Comparison of ENCODE assay signal across 16 cellular contexts in genomic region chr11:100340416-100341323, GRCh38.
DNase-seq lines count a peak whose midpoint lies in the region; ATAC-seq, FAIRE-seq and TF ChIP-seq lines count a peak whose summit lies in the region.
"Had no signal": no experiment of that assay in that cellular context is flagged by ENCODE, and none has a peak within 500 bp of the region (broad histone marks: within the 10 kb centered on the region; RNA-seq: fewer than 3 reads in every experiment).

No MANE protein-coding gene starts in this region.

- peak overlapping the region in 1 of 4 donors; percentile 27 for H3K4me3 ChIP-seq in pancreas
- no peak overlapping the region for H3K4me3 ChIP-seq in CD8-positive, alpha-beta memory T cell (ENCODE audit: low read length)

- POLR2A ChIA-PET in WTC11 (lab: Charles Lee): no interaction called here
- POLR2A ChIA-PET in CD8-positive, alpha-beta memory T cell (lab: Charles Lee): no interaction called here

- H3K36me3 ChIP-seq in pancreas: no peaks in the 10 kb centered on the region
- no peaks in the 10 kb centered on the region for H3K36me3 ChIP-seq in CD8-positive, alpha-beta memory T cell (ENCODE audit: insufficient read depth, low read length)

- no peaks in the 10 kb centered on the region for H3K27me3 Mint-ChIP-seq in WTC11 (ENCODE audit: low read depth)
- no peaks in the 10 kb centered on the region for H3K27me3 Mint-ChIP-seq in CD8-positive, alpha-beta memory T cell
- no peaks in the 10 kb centered on the region for H3K27me3 Mint-ChIP-seq in stimulated activated naive B cell treated with anti-CD40 and anti-IgM and Interleukin-4, amounts not matched to agents 10 μg/mL and 1 μg/mL and 100 μg/mL, for 72 hours
- H3K27me3 Mint-ChIP-seq: activated B cell treated with CpG ODN at 0.5 μM for 24 hours; activated T-helper 17 cell treated with anti-CD3 and anti-CD28 coated beads, Interleukin-2, amount 50 U/mL, for 72 hours; stimulated activated naive CD8-positive, alpha-beta T cell treated with anti-CD3 and anti-CD28 coated beads, Interleukin-15, Interleukin-2, amounts not matched to agents 100 ng/mL and 50 ng/mL, for 24 hours had no signal

- 19 to 22% methylated on average over 9 of the region's 9 CpGs for WGBS in pancreas, 2 donors

- H3K9me3 ChIP-seq in pancreas: no peaks in the 10 kb centered on the region
- no peaks in the 10 kb centered on the region for H3K9me3 ChIP-seq in CD8-positive, alpha-beta memory T cell (ENCODE audit: low read length)

- H3K27me3 ChIP-seq in pancreas: no peaks in the 10 kb centered on the region
- H3K27me3 ChIP-seq in CD8-positive, alpha-beta memory T cell (ENCODE audit: insufficient read depth, low read length, poor library complexity, severe bottlenecking): no peaks in the 10 kb centered on the region

- H3K27ac ChIP-seq in pancreas: no peak overlapping the region
- no peak overlapping the region for H3K27ac ChIP-seq in CD8-positive, alpha-beta memory T cell (ENCODE audit: low read depth, low read length)

- no peaks in the 10 kb centered on the region for H3K9me3 Mint-ChIP-seq in WTC11
- peaks cover 0 to 11% (median 4%) of the 10 kb centered on the region in 5 donors for H3K9me3 Mint-ChIP-seq in CD8-positive, alpha-beta memory T cell
- H3K9me3 Mint-ChIP-seq in stimulated activated naive B cell treated with anti-CD40 and anti-IgM and Interleukin-4, amounts not matched to agents 10 μg/mL and 1 μg/mL and 100 μg/mL, for 72 hours: peaks cover 0 to 3% of the 10 kb centered on the region in 2 donors

- TF ChIP-seq CTCF in WTC11 (IDR thresholded peaks at IDR 0.05) (no peak), pancreas (IDR thresholded peaks at IDR 0.05) (no peak)

- ATAC-seq in WTC11: peak; percentile 77
- peak in 3 of 4 donors; percentile 69 to 83 (median 72) for ATAC-seq in pancreas
- ATAC-seq in stimulated activated naive B cell treated with anti-CD40 and anti-IgM and Interleukin-4, amounts not matched to agents 10 μg/mL and 1 μg/mL and 100 μg/mL, for 72 hours (replicated peaks): no peak
- ATAC-seq: activated T-helper 17 cell treated with anti-CD3 and anti-CD28 coated beads, Interleukin-2, amount 50 U/mL, for 72 hours had no signal

- peak; percentile 59 for FAIRE-seq in HTR-8/SVneo (lab: Jason Lieb, UNC)
- no peak for FAIRE-seq in pancreas (lab: Jason Lieb, UNC)
- FAIRE-seq: colon had no signal

- peaks cover 14% of the 10 kb centered on the region for H3K4me1 Mint-ChIP-seq in WTC11
- H3K4me1 Mint-ChIP-seq in CD8-positive, alpha-beta memory T cell: no peaks in the 10 kb centered on the region
- H3K4me1 Mint-ChIP-seq in stimulated activated naive B cell treated with anti-CD40 and anti-IgM and Interleukin-4, amounts not matched to agents 10 μg/mL and 1 μg/mL and 100 μg/mL, for 72 hours: no peaks in the 10 kb centered on the region
- H3K4me1 Mint-ChIP-seq: activated B cell treated with CpG ODN at 0.5 μM for 24 hours; activated T-helper 17 cell treated with anti-CD3 and anti-CD28 coated beads, Interleukin-2, amount 50 U/mL, for 72 hours had no signal

- DNase-seq in HTR-8/SVneo (ENCODE audit: insufficient read length, low spot score): no peak
- no peak for DNase-seq in WTC11 (ENCODE audit: low spot score)
- peak; percentile 13 for DNase-seq in iPS-NIHi11 (ENCODE audit: low spot score)
- no peak for DNase-seq in pancreas
- DNase-seq in CD8-positive, alpha-beta memory T cell: no peak
- no peak for DNase-seq in NCI-H774 (lab: John Stamatoyannopoulos, UW)
- no peak for DNase-seq in stimulated activated naive B cell treated with anti-CD40 and anti-IgM and Interleukin-4, amounts not matched to agents 10 μg/mL and 1 μg/mL and 100 μg/mL, for 72 hours
- no peak for DNase-seq in central memory CD4-positive, alpha-beta T cell
- DNase-seq: activated B cell treated with CpG ODN at 0.5 μM for 24 hours; EL; erythroblast; glutamatergic neuron; stimulated activated CD4-positive, alpha-beta T cell treated with anti-CD3 and anti-CD28 coated beads, Interleukin-15, amount 100 ng/mL, for 24 hours had no signal

- CTCF ChIA-PET in WTC11 (lab: Charles Lee): interaction anchor here (0.9 to 3.1 kb wide), 2 partner anchors 10 to 185 kb away, joined by 4 to 10 read pairs; no protein-coding TSS in a partner anchor
- CTCF ChIA-PET in CD8-positive, alpha-beta memory T cell (lab: Charles Lee): no interaction called here

- H3K4me3 Mint-ChIP-seq in WTC11: no peak overlapping the region
- no peak overlapping the region for H3K4me3 Mint-ChIP-seq in CD8-positive, alpha-beta memory T cell
- no peak overlapping the region for H3K4me3 Mint-ChIP-seq in stimulated activated naive B cell treated with anti-CD40 and anti-IgM and Interleukin-4, amounts not matched to agents 10 μg/mL and 1 μg/mL and 100 μg/mL, for 72 hours
- H3K4me3 Mint-ChIP-seq: activated B cell treated with CpG ODN at 0.5 μM for 24 hours; activated T-helper 17 cell treated with anti-CD3 and anti-CD28 coated beads, Interleukin-2, amount 50 U/mL, for 72 hours; stimulated activated naive CD8-positive, alpha-beta T cell treated with anti-CD3 and anti-CD28 coated beads, Interleukin-15, Interleukin-2, amounts not matched to agents 100 ng/mL and 50 ng/mL, for 24 hours had no signal

- H3K36me3 Mint-ChIP-seq in WTC11: no peaks in the 10 kb centered on the region
- H3K36me3 Mint-ChIP-seq in CD8-positive, alpha-beta memory T cell: peaks cover 0 to 1% (median 0%) of the 10 kb centered on the region in 3 donors
- H3K36me3 Mint-ChIP-seq in stimulated activated naive B cell treated with anti-CD40 and anti-IgM and Interleukin-4, amounts not matched to agents 10 μg/mL and 1 μg/mL and 100 μg/mL, for 72 hours: no peaks in the 10 kb centered on the region

- intact Hi-C loops in pancreas (cut with DNase I): no loop called here

- H3K27ac Mint-ChIP-seq in WTC11: no peak overlapping the region
- no peak overlapping the region for H3K27ac Mint-ChIP-seq in CD8-positive, alpha-beta memory T cell
- H3K27ac Mint-ChIP-seq in stimulated activated naive B cell treated with anti-CD40 and anti-IgM and Interleukin-4, amounts not matched to agents 10 μg/mL and 1 μg/mL and 100 μg/mL, for 72 hours: no peak overlapping the region
- H3K27ac Mint-ChIP-seq: activated B cell treated with CpG ODN at 0.5 μM for 24 hours; activated T-helper 17 cell treated with anti-CD3 and anti-CD28 coated beads, Interleukin-2, amount 50 U/mL, for 72 hours; stimulated activated naive CD8-positive, alpha-beta T cell treated with anti-CD3 and anti-CD28 coated beads, Interleukin-15, Interleukin-2, amounts not matched to agents 100 ng/mL and 50 ng/mL, for 24 hours had no signal

- H3K4me1 ChIP-seq in pancreas: peaks cover 0 to 7% (median 0%) of the 10 kb centered on the region in 3 donors
- no peaks in the 10 kb centered on the region for H3K4me1 ChIP-seq in CD8-positive, alpha-beta memory T cell (ENCODE audit: insufficient read depth, low read length)

TF ChIP-seq in WTC11, 78 proteins besides CTCF, POLR2A, EP300 and RAD21:
- TF ChIP-seq ATF6 (CRISPR knock-in tag; IDR thresholded peaks at IDR 0.05) (no peak), NFATC4 (CRISPR knock-in tag; IDR thresholded peaks at IDR 0.05) (no peak), KAT7 (CRISPR knock-in tag; IDR thresholded peaks at IDR 0.05; ENCODE audit: borderline replicate concordance) (no peak), PRRX2 (CRISPR knock-in tag; IDR thresholded peaks at IDR 0.05) (no peak), E2F5 (CRISPR knock-in tag; IDR thresholded peaks at IDR 0.05) (no peak), E2F4 (CRISPR knock-in tag; IDR thresholded peaks at IDR 0.05; ENCODE audit: borderline replicate concordance, low read depth) (no peak), MLX (CRISPR knock-in tag; IDR thresholded peaks at IDR 0.05) (no peak)
TF ChIP-seq in WTC11: peak in this region for 0.

Comparison
In these comparisons a context has a peak if more than half of its experiments do, and no peak if none do; other contexts are left out.
1. ATAC-seq: peak in WTC11 (single experiment) and pancreas (3 of 4); none in stimulated activated naive B cell treated with anti-CD40 and anti-IgM and Interleukin-4, amounts not matched to agents 10 μg/mL and 1 μg/mL and 100 μg/mL, for 72 hours (0 of 2).